In genomic region chr20:16415079-16415478, GRCh38 we compare ENCODE assay signal across 28 cellular contexts.
A peak's percentile ranks its signal among the peaks of the same experiment; 100 is the strongest.
DNase-seq lines count a peak whose midpoint lies in the region; ATAC-seq and TF ChIP-seq lines count a peak whose summit lies in the region.
"Had no signal": no experiment of that assay in that cellular context is flagged by ENCODE, and none has a peak within 500 bp of the region (broad histone marks: within the 10 kb centered on the region; RNA-seq: fewer than 3 reads in every experiment).

No MANE protein-coding gene starts in this region.

- TF ChIP-seq CTCF in cardiac fibroblast (IDR thresholded peaks at IDR 0.05; ENCODE audit: low read depth, low read length), result no peak
- TF ChIP-seq CTCF in foreskin fibroblast (IDR thresholded peaks at IDR 0.05; ENCODE audit: low read depth, low read length), result no peak
- no peak for TF ChIP-seq CTCF in neural progenitor cell (IDR thresholded peaks at IDR 0.05)

- H3K27me3 ChIP-seq in neural progenitor cell (no peaks in the 10 kb centered on the region), H7 (ENCODE audit: control insufficient read depth, insufficient read depth, low read length) (no peaks in the 10 kb centered on the region)
- H3K27me3 ChIP-seq: BE2C had no signal

- no peak overlapping the region for H3K9ac ChIP-seq in neural progenitor cell

- H3K27me3 Mint-ChIP-seq in neural progenitor cell (ENCODE audit: insufficient read depth, low read depth), result no peaks in the 10 kb centered on the region
- H3K27me3 Mint-ChIP-seq in activated CD8-positive, alpha-beta memory T cell treated with anti-CD3 and anti-CD28 coated beads, Interleukin-2, amount 10 ng/mL, durations not matched to agents 7 days and 5 days, result no peaks in the 10 kb centered on the region
- H3K27me3 Mint-ChIP-seq: activated naive CD8-positive, alpha-beta T cell treated with anti-CD3 and anti-CD28 coated beads for 36 hours; effector memory CD8-positive, alpha-beta T cell; IgD-negative memory B cell had no signal

- H3K36me3 ChIP-seq in neural progenitor cell, result no peaks in the 10 kb centered on the region
- H3K36me3 ChIP-seq in H7 (replicated peaks; ENCODE audit: control insufficient read depth, insufficient read depth, low read length), result no peaks in the 10 kb centered on the region
- H3K36me3 ChIP-seq: BE2C had no signal

- H3F3A ChIP-seq in neural progenitor cell (ENCODE audit: low read depth), result no peaks in the 10 kb centered on the region

- CTCF ChIA-PET in activated CD8-positive, alpha-beta memory T cell treated with anti-CD3 and anti-CD28 coated beads, Interleukin-2, amount 10 ng/mL, durations not matched to agents 7 days and 5 days (lab: Charles Lee), result no interaction called here

- DNase-seq in AG08396 (ENCODE audit: low spot score) (peak; percentile 16), GM04503 (ENCODE audit: low read depth) (peak; percentile 10), cardiac fibroblast (ENCODE audit: low read depth in 2 of 2) (peak; percentile 22 to 56), foreskin fibroblast (peak; percentile 21 to 50), neural progenitor cell (ENCODE audit: low spot score) (no peak), H7 (no peak), NCI-H128 (lab: John Stamatoyannopoulos, UW; ENCODE audit: unreplicated experiment) (no peak)
- no peak for DNase-seq in activated CD8-positive, alpha-beta memory T cell treated with anti-CD3 and anti-CD28 coated beads, Interleukin-2, amount 10 ng/mL, durations not matched to agents 7 days and 5 days
- DNase-seq: activated CD8-positive, alpha-beta T cell treated with anti-CD3 and anti-CD28 coated beads, Interleukin-2, amount 10 ng/mL, durations not matched to agents 7 days and 5 days; activated effector memory CD4-positive, alpha-beta T cell treated with anti-CD3 and anti-CD28 coated beads, Interleukin-2, amount 50 U/mL, for 16 hours; activated naive CD8-positive, alpha-beta T cell treated with anti-CD3 and anti-CD28 coated beads for 36 hours; activated T-cell treated with anti-CD3 and anti-CD28 coated beads, Interleukin-2, amount 50 U/mL, for 1 hour; BE2C; CD8-positive, alpha-beta T cell; central memory CD4-positive, alpha-beta T cell; DMS 273 treated with DMSO at 0.1 percent for 48 hours; effector memory CD8-positive, alpha-beta T cell; immature natural killer cell; NCI-H146; NCI-H226; NCI-H748 treated with DMSO at 0.1 percent for 48 hours; stimulated activated naive CD4-positive, alpha-beta T cell; SW 1271 had no signal

- H3K4me2 ChIP-seq in neural progenitor cell, result no peak overlapping the region

- no peak overlapping the region for H3K27ac ChIP-seq in neural progenitor cell
- H3K27ac ChIP-seq: skin epidermis had no signal

- H3K4me1 Mint-ChIP-seq in neural progenitor cell, result no peaks in the 10 kb centered on the region
- H3K4me1 Mint-ChIP-seq in activated CD8-positive, alpha-beta memory T cell treated with anti-CD3 and anti-CD28 coated beads, Interleukin-2, amount 10 ng/mL, durations not matched to agents 7 days and 5 days, result no peaks in the 10 kb centered on the region
- H3K4me1 Mint-ChIP-seq: activated naive CD8-positive, alpha-beta T cell treated with anti-CD3 and anti-CD28 coated beads for 36 hours; IgD-negative memory B cell; immature natural killer cell; nephron had no signal

- H3K27ac Mint-ChIP-seq in neural progenitor cell, result no peak overlapping the region
- H3K27ac Mint-ChIP-seq in activated CD8-positive, alpha-beta memory T cell treated with anti-CD3 and anti-CD28 coated beads, Interleukin-2, amount 10 ng/mL, durations not matched to agents 7 days and 5 days, result no peak overlapping the region
- H3K27ac Mint-ChIP-seq: activated CD8-positive, alpha-beta T cell treated with anti-CD3 and anti-CD28 coated beads, Interleukin-2, amount 10 ng/mL, durations not matched to agents 7 days and 5 days; activated naive CD8-positive, alpha-beta T cell treated with anti-CD3 and anti-CD28 coated beads for 36 hours; CD8-positive, alpha-beta T cell; effector memory CD8-positive, alpha-beta T cell; IgD-negative memory B cell; immature natural killer cell; nephron had no signal

- no peaks in the 10 kb centered on the region for H3K79me2 ChIP-seq in neural progenitor cell (ENCODE audit: low read depth)

- peaks cover 6% of the 10 kb centered on the region for H3K9me3 ChIP-seq in neural progenitor cell (ENCODE audit: low read depth)
- H3K9me3 ChIP-seq: BE2C had no signal

- H3K4me3 Mint-ChIP-seq in neural progenitor cell, result no peak overlapping the region
- no peak overlapping the region for H3K4me3 Mint-ChIP-seq in activated CD8-positive, alpha-beta memory T cell treated with anti-CD3 and anti-CD28 coated beads, Interleukin-2, amount 10 ng/mL, durations not matched to agents 7 days and 5 days
- H3K4me3 Mint-ChIP-seq: activated CD8-positive, alpha-beta T cell treated with anti-CD3 and anti-CD28 coated beads, Interleukin-2, amount 10 ng/mL, durations not matched to agents 7 days and 5 days; activated naive CD8-positive, alpha-beta T cell treated with anti-CD3 and anti-CD28 coated beads for 36 hours; CD8-positive, alpha-beta T cell; effector memory CD8-positive, alpha-beta T cell; IgD-negative memory B cell; immature natural killer cell; nephron had no signal

- no peaks in the 10 kb centered on the region for H3K4me1 ChIP-seq in neural progenitor cell
- H3K4me1 ChIP-seq: BE2C had no signal

- H3K9me3 Mint-ChIP-seq in neural progenitor cell, result peaks cover 3% of the 10 kb centered on the region
- no peaks in the 10 kb centered on the region for H3K9me3 Mint-ChIP-seq in activated CD8-positive, alpha-beta memory T cell treated with anti-CD3 and anti-CD28 coated beads, Interleukin-2, amount 10 ng/mL, durations not matched to agents 7 days and 5 days (ENCODE audit: low read depth)
- H3K9me3 Mint-ChIP-seq: effector memory CD8-positive, alpha-beta T cell had no signal

- H2AFZ ChIP-seq in neural progenitor cell (replicated peaks), result no peak overlapping the region

- ATAC-seq in activated CD8-positive, alpha-beta memory T cell treated with anti-CD3 and anti-CD28 coated beads, Interleukin-2, amount 10 ng/mL, durations not matched to agents 7 days and 5 days, result no peak
- ATAC-seq: activated CD8-positive, alpha-beta T cell treated with anti-CD3 and anti-CD28 coated beads, Interleukin-2, amount 10 ng/mL, durations not matched to agents 7 days and 5 days; CD8-positive, alpha-beta T cell; effector memory CD8-positive, alpha-beta T cell; esophagus mucosa; HCT116 had no signal

- H3K4me3 ChIP-seq in cardiac fibroblast (replicated peaks in 1 of 2; ENCODE audit: low read depth in 2 of 2, low read length in 2 of 2) (no peak overlapping the region), foreskin fibroblast (ENCODE audit: low read depth in 1 of 2, low read length in 2 of 2) (no peak overlapping the region), neural progenitor cell (no peak overlapping the region), H7 (ENCODE audit: insufficient read depth, low read depth, low read length) (no peak overlapping the region)
- H3K4me3 ChIP-seq: skin epidermis had no signal

- peaks cover 26% of the 10 kb centered on the region for H3K36me3 Mint-ChIP-seq in neural progenitor cell
- no peaks in the 10 kb centered on the region for H3K36me3 Mint-ChIP-seq in activated CD8-positive, alpha-beta memory T cell treated with anti-CD3 and anti-CD28 coated beads, Interleukin-2, amount 10 ng/mL, durations not matched to agents 7 days and 5 days

- H4K20me1 ChIP-seq in neural progenitor cell (ENCODE audit: low read depth), result no peaks in the 10 kb centered on the region

Comparison
In these comparisons a context has a peak if more than half of its experiments do, and no peak if none do; other contexts are left out.
1. DNase-seq: peak in AG08396 (single experiment), GM04503 (single experiment), cardiac fibroblast (2 of 2) and foreskin fibroblast (2 of 2); none in neural progenitor cell (single experiment), activated CD8-positive, alpha-beta memory T cell treated with anti-CD3 and anti-CD28 coated beads, Interleukin-2, amount 10 ng/mL, durations not matched to agents 7 days and 5 days (single experiment), H7 (single experiment) and NCI-H128 (single experiment).